In the genomic region with DNA sequence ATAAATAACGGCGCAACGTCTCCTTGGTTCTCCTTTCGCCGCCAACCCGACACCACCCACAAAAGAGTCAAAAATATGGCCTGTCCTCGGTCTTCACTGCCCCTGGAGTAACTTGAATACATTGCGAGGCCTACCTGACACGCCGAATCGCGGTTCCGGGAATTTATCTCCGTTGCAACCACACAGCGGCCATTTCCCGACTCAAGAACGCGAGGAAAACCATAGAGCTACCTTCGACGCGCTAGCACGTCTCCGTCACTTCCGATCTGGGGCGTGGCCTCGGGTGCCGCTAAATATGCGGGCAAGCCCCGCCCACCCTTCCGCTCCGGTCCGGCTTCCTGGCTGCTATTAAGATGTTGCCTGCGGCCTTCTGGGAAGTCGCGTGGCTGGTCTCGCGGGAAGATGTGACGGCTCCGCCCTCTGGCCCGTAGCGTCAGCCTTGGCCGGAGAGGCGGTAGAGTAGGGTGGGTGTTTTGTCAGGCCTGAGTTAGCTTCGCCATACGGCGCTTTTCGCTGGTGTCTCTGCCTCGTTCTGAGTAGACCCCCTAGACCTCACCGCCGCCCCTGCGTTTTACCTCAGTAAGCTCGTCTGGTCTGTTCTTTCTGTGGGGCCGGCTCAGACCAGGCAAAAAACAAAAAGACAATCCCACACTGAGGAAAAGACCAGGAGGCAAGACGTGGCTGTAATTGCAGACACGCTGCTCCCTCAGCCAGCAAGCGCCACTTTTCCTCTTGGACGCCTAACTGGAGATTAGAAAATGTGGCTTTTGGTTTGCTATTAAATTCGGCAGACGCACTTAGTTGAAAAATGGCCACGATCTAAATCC, we compare ENCODE assay signal across 8 cellular contexts. TPM values are rescaled to one million over a fixed set of nuclear protein-coding genes. Genes with fewer than 3 reads are reported as not detected.
DNase-seq lines count a peak whose midpoint lies in the region; ATAC-seq and TF ChIP-seq lines count a peak whose summit lies in the region.

A gene with protein sequence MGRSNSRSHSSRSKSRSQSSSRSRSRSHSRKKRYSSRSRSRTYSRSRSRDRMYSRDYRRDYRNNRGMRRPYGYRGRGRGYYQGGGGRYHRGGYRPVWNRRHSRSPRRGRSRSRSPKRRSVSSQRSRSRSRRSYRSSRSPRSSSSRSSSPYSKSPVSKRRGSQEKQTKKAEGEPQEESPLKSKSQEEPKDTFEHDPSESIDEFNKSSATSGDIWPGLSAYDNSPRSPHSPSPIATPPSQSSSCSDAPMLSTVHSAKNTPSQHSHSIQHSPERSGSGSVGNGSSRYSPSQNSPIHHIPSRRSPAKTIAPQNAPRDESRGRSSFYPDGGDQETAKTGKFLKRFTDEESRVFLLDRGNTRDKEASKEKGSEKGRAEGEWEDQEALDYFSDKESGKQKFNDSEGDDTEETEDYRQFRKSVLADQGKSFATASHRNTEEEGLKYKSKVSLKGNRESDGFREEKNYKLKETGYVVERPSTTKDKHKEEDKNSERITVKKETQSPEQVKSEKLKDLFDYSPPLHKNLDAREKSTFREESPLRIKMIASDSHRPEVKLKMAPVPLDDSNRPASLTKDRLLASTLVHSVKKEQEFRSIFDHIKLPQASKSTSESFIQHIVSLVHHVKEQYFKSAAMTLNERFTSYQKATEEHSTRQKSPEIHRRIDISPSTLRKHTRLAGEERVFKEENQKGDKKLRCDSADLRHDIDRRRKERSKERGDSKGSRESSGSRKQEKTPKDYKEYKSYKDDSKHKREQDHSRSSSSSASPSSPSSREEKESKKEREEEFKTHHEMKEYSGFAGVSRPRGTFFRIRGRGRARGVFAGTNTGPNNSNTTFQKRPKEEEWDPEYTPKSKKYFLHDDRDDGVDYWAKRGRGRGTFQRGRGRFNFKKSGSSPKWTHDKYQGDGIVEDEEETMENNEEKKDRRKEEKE (minus strand): TSS at position 268 of the 827 bp plus-strand sequence. CDS start 9,980 bp downstream, outside the sequence.

- peaks cover 45% of the 10 kb centered on the region for H3K4me1 ChIP-seq in KMS-11 (ENCODE audit: low read depth, poor library complexity, severe bottlenecking)
- peaks cover 0 to 41% (median 11%) of the 10 kb centered on the region in 4 donors for H3K4me1 ChIP-seq in Peyer's patch
- peaks cover 0 to 4% of the 10 kb centered on the region in 2 donors for H3K4me1 ChIP-seq in esophagus (ENCODE audit: control insufficient read depth in 2 of 2, insufficient read depth in 2 of 2, low read length in 1 of 2)
- H3K4me1 ChIP-seq in mucosa of stomach (ENCODE audit: control insufficient read depth, insufficient read depth, low read length) = peaks cover 15% of the 10 kb centered on the region

- no peaks in the 10 kb centered on the region for H3K36me3 ChIP-seq in KMS-11 (ENCODE audit: insufficient read depth)
- H3K36me3 ChIP-seq in Peyer's patch = no peaks in the 10 kb centered on the region
- H3K36me3 ChIP-seq in esophagus (ENCODE audit: control insufficient read depth in 2 of 2, insufficient read depth in 2 of 2, low read length in 1 of 2) = no peaks in the 10 kb centered on the region
- H3K36me3 ChIP-seq in mucosa of stomach (ENCODE audit: control insufficient read depth, insufficient read depth, low read length) = no peaks in the 10 kb centered on the region

- H3K4me2 ChIP-seq in KMS-11 = peak within 1 kb of the TSS; percentile 89

- no peak within 1 kb of the TSS for H3K4me3 ChIP-seq in KMS-11 (IDR thresholded peaks at IDR 0.05; ENCODE audit: insufficient read depth, low read depth, low read length)
- H3K4me3 ChIP-seq in Peyer's patch = peak within 1 kb of the TSS; percentile 87 to 99 (median 94)
- peak within 1 kb of the TSS; percentile 90 to 95 for H3K4me3 ChIP-seq in esophagus (ENCODE audit: low read depth in 1 of 2, low read length in 2 of 2)
- peak within 1 kb of the TSS; percentile 44 for H3K4me3 ChIP-seq in mucosa of stomach (ENCODE audit: low read length)

- no peak for TF ChIP-seq CTCF in KMS-11 (conservative IDR thresholded peaks at IDR 0.05; ENCODE audit: low read depth, low read length)
- TF ChIP-seq CTCF in Peyer's patch (IDR thresholded peaks at IDR 0.05) = no peak

- H4K20me1 ChIP-seq in KMS-11 (ENCODE audit: insufficient read depth) = peaks cover 43% of the 10 kb centered on the region

- peaks cover 43% of the 10 kb centered on the region for H3K79me2 ChIP-seq in KMS-11 (ENCODE audit: insufficient read depth, low read depth)

- H3K9me3 ChIP-seq in Peyer's patch (no peaks in the 10 kb centered on the region), esophagus (ENCODE audit: control insufficient read depth in 2 of 2, insufficient read depth in 1 of 2, low read depth in 1 of 2, low read length in 1 of 2) (no peaks in the 10 kb centered on the region), mucosa of stomach (ENCODE audit: control insufficient read depth, low read length) (no peaks in the 10 kb centered on the region)

- H3K27ac ChIP-seq in KMS-11 (peak within 1 kb of the TSS; percentile 98), Peyer's patch (peak within 1 kb of the TSS; percentile 99 to 100 (median 100)), esophagus (ENCODE audit: low read depth in 2 of 2, low read length in 1 of 2) (peak within 1 kb of the TSS; percentile 99 to 100)

- TF ChIP-seq POLR2A in Peyer's patch (IDR thresholded peaks at IDR 0.05) = peak; percentile 97 to 98

- H3K27me3 ChIP-seq in KMS-11 (ENCODE audit: insufficient read depth, low read depth) (no peaks in the 10 kb centered on the region), Peyer's patch (no peaks in the 10 kb centered on the region), esophagus (ENCODE audit: control insufficient read depth in 1 of 2, insufficient read depth in 2 of 2, low read length in 2 of 2) (no peaks in the 10 kb centered on the region), mucosa of stomach (ENCODE audit: control insufficient read depth, insufficient read depth, low read length) (no peaks in the 10 kb centered on the region)

- H3K9ac ChIP-seq in KMS-11 (peak within 1 kb of the TSS; percentile 98), mucosa of stomach (ENCODE audit: low read length) (peak within 1 kb of the TSS; percentile 99)

- ATAC-seq in GM21737 (IDR thresholded peaks at IDR 0.05; ENCODE audit: unreplicated experiment) = peak; percentile 91

- H2AFZ ChIP-seq in KMS-11 (ENCODE audit: low read depth) = peak within 1 kb of the TSS; percentile 67

- DNase-seq in DMS53 treated with DMSO at 0.1 percent for 48 hours (lab: John Stamatoyannopoulos, UW; ENCODE audit: unreplicated experiment) (peak; percentile 89), Peyer's patch (peak; percentile 100)
- peak; percentile 99 to 100 for DNase-seq in activated T-cell treated with anti-CD3 and anti-CD28 coated beads, Interleukin-2, amount 50 U/mL, for 48 hours
- DNase-seq in stimulated activated CD8-positive, alpha-beta memory T cell treated with anti-CD3 and anti-CD28 coated beads, Interleukin-7, amount 100 ng/mL, for 1 hour (ENCODE audit: low read depth in 2 of 2) = peak; percentile 99

- WGBS in esophagus, 2 donors = 1% methylated on average over 60 of the region's 60 CpGs

RNA-seq across cellular contexts. Expression of the gene that starts here (rescaled TPM):
- 100 to 1,000 TPM; 110 to 639 (median 135) TPM for total RNA-seq in Peyer's patch
- polyA plus RNA-seq in esophagus = 10 to 100 TPM; 20.3 to 22.4 TPM
